23 cellular contexts compared by ENCODE assay signal in the genomic region with DNA sequence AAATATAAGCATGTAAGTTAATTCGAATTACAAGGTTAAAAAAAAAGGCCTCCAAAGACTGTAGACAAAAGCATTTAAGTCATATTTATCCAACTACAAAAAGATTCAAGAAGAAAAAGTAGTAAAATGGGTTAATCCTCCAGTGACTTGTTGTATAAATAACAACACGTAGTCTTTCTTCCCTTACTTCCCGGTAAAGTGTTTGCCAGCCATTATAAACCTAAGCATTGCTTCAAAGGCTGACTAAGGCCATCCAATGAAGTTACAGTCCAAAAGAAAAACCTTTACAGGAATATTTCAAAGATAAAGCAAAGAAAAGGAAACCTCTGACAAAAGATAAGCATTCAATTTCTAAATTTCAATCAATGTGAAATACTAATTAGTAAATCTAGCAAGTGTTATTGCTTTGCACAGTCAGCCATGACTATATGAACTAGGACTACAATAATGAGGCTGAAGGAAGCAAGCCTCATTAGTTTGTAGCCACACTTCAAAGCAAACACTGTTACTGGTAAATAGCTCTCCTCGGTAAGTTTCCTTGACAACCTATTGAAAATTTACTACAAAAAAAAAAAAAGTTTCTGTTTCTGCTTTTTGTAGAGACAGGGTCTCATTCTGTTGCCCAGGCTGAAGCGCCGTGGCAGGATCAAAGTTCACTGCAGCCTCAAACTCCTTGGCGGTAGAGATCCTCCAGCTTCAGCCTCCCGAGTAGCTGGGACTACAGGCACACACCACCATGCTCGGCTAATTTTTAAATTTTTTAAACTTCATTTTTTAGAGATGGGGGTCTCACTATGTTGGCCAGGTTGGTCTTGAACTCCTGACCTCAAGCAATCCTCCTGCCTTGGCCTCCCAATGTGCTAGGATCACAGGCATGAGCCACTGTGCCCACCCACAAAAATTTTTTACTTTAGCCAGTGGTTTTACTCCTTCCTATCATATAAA. TPM values are rescaled to one million over a fixed set of nuclear protein-coding genes. Genes with fewer than 3 reads are reported as not detected.
DNase-seq lines count a peak whose midpoint lies in the region; ATAC-seq and TF ChIP-seq lines count a peak whose summit lies in the region.
"Had no signal": no experiment of that assay in that cellular context is flagged by ENCODE, and none has a peak within 500 bp of the region (broad histone marks: within the 10 kb centered on the region; RNA-seq: fewer than 3 reads in every experiment).

No MANE protein-coding gene starts in this region.

- peaks cover 15% of the 10 kb centered on the region for H3K4me1 Mint-ChIP-seq in T-helper 2 cell treated with Interferon-gamma antibody and Interleukin-4, amounts not matched to agents 5 μg/mL and 100 μg/mL, for 36 hours (ENCODE audit: low read depth)
- peaks cover 25 to 52% (median 51%) of the 10 kb centered on the region in 3 donors for H3K4me1 Mint-ChIP-seq in CD8-positive, alpha-beta memory T cell

- no peak for TF ChIP-seq CTCF in cardiac muscle cell (IDR thresholded peaks at IDR 0.05; ENCODE audit: low read depth, low read length)

- CTCF ChIA-PET in CD8-positive, alpha-beta memory T cell (lab: Charles Lee) = no interaction called here

- no peaks in the 10 kb centered on the region for H3K9me3 Mint-ChIP-seq in T-helper 2 cell treated with Interferon-gamma antibody and Interleukin-4, amounts not matched to agents 5 μg/mL and 100 μg/mL, for 36 hours
- H3K9me3 Mint-ChIP-seq in CD8-positive, alpha-beta memory T cell = no peaks in the 10 kb centered on the region
- H3K9me3 Mint-ChIP-seq: immature natural killer cell had no signal

- H3K27me3 ChIP-seq in cardiac muscle cell = no peaks in the 10 kb centered on the region
- H3K27me3 ChIP-seq in CD8-positive, alpha-beta memory T cell (ENCODE audit: insufficient read depth, low read length, poor library complexity, severe bottlenecking) = no peaks in the 10 kb centered on the region
- H3K27me3 ChIP-seq: tibial nerve had no signal

- POLR2A ChIA-PET in CD8-positive, alpha-beta memory T cell (lab: Charles Lee) = interaction anchor here (0.7 kb wide), 1 partner anchor 41 kb away, joined by 3 read pairs; no protein-coding TSS in a partner anchor

- intact Hi-C loops in cardiac septum (cut with DNase I) = no loop called here

- peaks cover 2% of the 10 kb centered on the region for H3K36me3 Mint-ChIP-seq in T-helper 2 cell treated with Interferon-gamma antibody and Interleukin-4, amounts not matched to agents 5 μg/mL and 100 μg/mL, for 36 hours (ENCODE audit: low read depth)
- peaks cover 0 to 8% (median 7%) of the 10 kb centered on the region in 3 donors for H3K36me3 Mint-ChIP-seq in CD8-positive, alpha-beta memory T cell
- H3K36me3 Mint-ChIP-seq: immature natural killer cell had no signal

- no peaks in the 10 kb centered on the region for H3K27me3 Mint-ChIP-seq in T-helper 2 cell treated with Interferon-gamma antibody and Interleukin-4, amounts not matched to agents 5 μg/mL and 100 μg/mL, for 36 hours (ENCODE audit: low read depth)
- peaks cover 0 to 4% of the 10 kb centered on the region in 2 donors for H3K27me3 Mint-ChIP-seq in CD8-positive, alpha-beta memory T cell
- H3K27me3 Mint-ChIP-seq: activated CD4-positive, alpha-beta T cell treated with anti-CD3 and anti-CD28 coated beads for 36 hours had no signal

- H3K27ac Mint-ChIP-seq in T-helper 2 cell treated with Interferon-gamma antibody and Interleukin-4, amounts not matched to agents 5 μg/mL and 100 μg/mL, for 36 hours = no peak overlapping the region
- peak overlapping the region in 2 of 8 donors; percentile 46 to 51 for H3K27ac Mint-ChIP-seq in CD8-positive, alpha-beta memory T cell
- H3K27ac Mint-ChIP-seq: activated CD4-positive, alpha-beta T cell treated with anti-CD3 and anti-CD28 coated beads for 36 hours had no signal

- no peaks in the 10 kb centered on the region for H3K9me3 ChIP-seq in cardiac muscle cell (ENCODE audit: low read depth)
- no peaks in the 10 kb centered on the region for H3K9me3 ChIP-seq in CD8-positive, alpha-beta memory T cell (ENCODE audit: low read length)
- H3K9me3 ChIP-seq: Caco-2, tibial nerve had no signal

- peak overlapping the region; percentile 28 for H3K27ac ChIP-seq in cardiac muscle cell
- H3K27ac ChIP-seq in CD8-positive, alpha-beta memory T cell (ENCODE audit: low read depth, low read length) = no peak overlapping the region
- H3K27ac ChIP-seq: tibial nerve had no signal

- no peak overlapping the region for H3K4me3 ChIP-seq in cardiac muscle cell
- no peak overlapping the region for H3K4me3 ChIP-seq in CD8-positive, alpha-beta memory T cell (ENCODE audit: low read length)
- H3K4me3 ChIP-seq: tibial nerve had no signal

- no peaks in the 10 kb centered on the region for H3K36me3 ChIP-seq in cardiac muscle cell
- no peaks in the 10 kb centered on the region for H3K36me3 ChIP-seq in CD8-positive, alpha-beta memory T cell (ENCODE audit: insufficient read depth, low read length)
- H3K36me3 ChIP-seq: tibial nerve had no signal

- ATAC-seq in HG03354 (IDR thresholded peaks at IDR 0.05; ENCODE audit: poor library complexity, severe bottlenecking, unreplicated experiment) (peak; percentile 72), GM19467 (IDR thresholded peaks at IDR 0.05; ENCODE audit: unreplicated experiment) (no peak)
- ATAC-seq: activated CD4-positive, alpha-beta T cell treated with anti-CD3 and anti-CD28 coated beads for 36 hours; esophagus mucosa had no signal

- H3K4me1 ChIP-seq in cardiac muscle cell (ENCODE audit: low read depth) = no peaks in the 10 kb centered on the region
- H3K4me1 ChIP-seq in CD8-positive, alpha-beta memory T cell (ENCODE audit: insufficient read depth, low read length) = no peaks in the 10 kb centered on the region
- H3K4me1 ChIP-seq: Caco-2 had no signal

- DNase-seq in cardiac muscle cell (ENCODE audit: low read depth in 1 of 2, low spot score in 1 of 2) (no peak), cardiac septum (ENCODE audit: low spot score) (no peak), kidney glomerular epithelial cell (lab: John Stamatoyannopoulos, UW) (peak; percentile 34), NCI-H2196 treated with DMSO at 0.1 percent for 48 hours (lab: John Stamatoyannopoulos, UW; ENCODE audit: unreplicated experiment) (no peak)
- no peak for DNase-seq in T-helper 2 cell treated with Interferon-gamma antibody and Interleukin-4, amounts not matched to agents 5 μg/mL and 100 μg/mL, for 36 hours (ENCODE audit: low spot score)
- no peak for DNase-seq in CD8-positive, alpha-beta memory T cell
- DNase-seq: ACHN; activated CD4-positive, alpha-beta T cell treated with anti-CD3 and anti-CD28 coated beads for 36 hours; activated naive CD4-positive, alpha-beta T cell treated with anti-CD3 and anti-CD28 coated beads, Interleukin-2, amount 50 U/mL, for 16 hours; Caco-2; dermis blood vessel endothelial cell; glutamatergic neuron; GOT3; immature natural killer cell; mesendoderm; MM.1S; SHP77 treated with DMSO at 0.1 percent for 48 hours; stimulated activated CD4-positive, alpha-beta T cell treated with anti-CD3 and anti-CD28 coated beads, Interleukin-4, amount 100 ng/mL, for 1 hour; T-helper 2 cell had no signal

- H3K4me3 Mint-ChIP-seq in T-helper 2 cell treated with Interferon-gamma antibody and Interleukin-4, amounts not matched to agents 5 μg/mL and 100 μg/mL, for 36 hours = no peak overlapping the region
- no peak overlapping the region for H3K4me3 Mint-ChIP-seq in CD8-positive, alpha-beta memory T cell
- H3K4me3 Mint-ChIP-seq: activated CD4-positive, alpha-beta T cell treated with anti-CD3 and anti-CD28 coated beads for 36 hours; immature natural killer cell had no signal

RNA-seq across cellular contexts. Expression of gene NUDT3, which starts 46.0 kb away (rescaled TPM):
- total RNA-seq in cardiac muscle cell = 26.1 and 29.1 TPM in 2 replicates
- polyA plus RNA-seq in cardiac muscle cell = 18.4 and 18.6 TPM in 2 replicates
- 38.2 TPM for total RNA-seq in cardiac septum
- 10 to 100 TPM; 16.6 to 16.8 TPM for total RNA-seq in CD8-positive, alpha-beta memory T cell
- 9.7 TPM for polyA plus RNA-seq in CD8-positive, alpha-beta memory T cell
